ENCODE assay signal across 2 cellular contexts in genomic region chr3:38059148-38059547, GRCh38.
A peak's percentile ranks its signal among the peaks of the same experiment; 100 is the strongest.
TF ChIP-seq lines count a peak whose summit lies in the region.

No MANE protein-coding gene starts in this region.

TF ChIP-seq in A549, 52 proteins besides CTCF, POLR2A, EP300 and RAD21:
- no peak for TF ChIP-seq CBX8 (IDR thresholded peaks at IDR 0.05)
- no peak for TF ChIP-seq HDAC2 (IDR thresholded peaks at IDR 0.05)
- TF ChIP-seq USF2 (IDR thresholded peaks at IDR 0.05) = peak; percentile 47; the same call in 1 of the 2 replicates
- TF ChIP-seq CHD4 (IDR thresholded peaks at IDR 0.05; ENCODE audit: borderline replicate concordance) = no peak
- TF ChIP-seq E2F6 (IDR thresholded peaks at IDR 0.05; ENCODE audit: borderline replicate concordance, low read depth) = no peak
- TF ChIP-seq KDM1A (IDR thresholded peaks at IDR 0.05; ENCODE audit: low read depth) = no peak
- no peak for TF ChIP-seq RCOR1 (IDR thresholded peaks at IDR 0.05; ENCODE audit: low read depth, low read length)
- TF ChIP-seq HOXA7 (CRISPR knock-in tag; IDR thresholded peaks at IDR 0.05) = no peak

TF ChIP-seq in H1, 55 proteins besides CTCF, POLR2A, EP300 and RAD21:
- TF ChIP-seq BCL11A (IDR thresholded peaks at IDR 0.05; ENCODE audit: low read depth in 2 of 2, low read length in 2 of 2) (no peak), SP4 (IDR thresholded peaks at IDR 0.05; ENCODE audit: low read length) (no peak), MAX (IDR thresholded peaks at IDR 0.05) (no peak), GABPA (IDR thresholded peaks at IDR 0.05; ENCODE audit: borderline replicate concordance, insufficient read depth, low read length) (no peak), CEBPB (IDR thresholded peaks at IDR 0.05; ENCODE audit: low read depth, low read length) (no peak), RXRA (IDR thresholded peaks at IDR 0.05; ENCODE audit: insufficient read depth, low read depth, low read length) (no peak), TCF12 (IDR thresholded peaks at IDR 0.05; ENCODE audit: low read depth, low read length) (no peak), FOSL1 (IDR thresholded peaks at IDR 0.05; ENCODE audit: insufficient read depth, low read depth, low read length) (no peak), SRF (IDR thresholded peaks at IDR 0.05; ENCODE audit: low read depth, low read length) (no peak), KDM4A (IDR thresholded peaks at IDR 0.05; ENCODE audit: low read depth, low read length, severe bottlenecking) (no peak), HDAC6 (IDR thresholded peaks at IDR 0.05; ENCODE audit: low read depth, low read length) (no peak), NRF1 (IDR thresholded peaks at IDR 0.05; ENCODE audit: low read depth, low read length) (no peak), CTBP2 (IDR thresholded peaks at IDR 0.05; ENCODE audit: borderline replicate concordance, insufficient read depth, insufficient read length, low read length) (no peak), USF2 (IDR thresholded peaks at IDR 0.05; ENCODE audit: low read length) (no peak; the same call in 1 of the 2 replicates), RFX5 (IDR thresholded peaks at IDR 0.05; ENCODE audit: borderline replicate concordance, low read depth, low read length) (no peak), RNF2 (IDR thresholded peaks at IDR 0.05; ENCODE audit: borderline replicate concordance, low read depth, low read length, missing control alignments, poor library complexity, severe bottlenecking) (no peak), CBX8 (IDR thresholded peaks at IDR 0.05; ENCODE audit: borderline replicate concordance, low read depth, low read length) (no peak), TEAD4 (IDR thresholded peaks at IDR 0.05; ENCODE audit: low read depth, low read length) (no peak)
